ENCODE assay signal across 12 cellular contexts in genomic region chr13:41384749-41385503, GRCh38.
A peak's percentile ranks its signal among the peaks of the same experiment; 100 is the strongest.
DNase-seq lines count a peak whose midpoint lies in the region; ATAC-seq, FAIRE-seq and TF ChIP-seq lines count a peak whose summit lies in the region.
"Had no signal": no experiment of that assay in that cellular context is flagged by ENCODE, and none has a peak within 500 bp of the region (broad histone marks: within the 10 kb centered on the region; RNA-seq: fewer than 3 reads in every experiment).

No MANE protein-coding gene starts in this region.

- CTCF ChIA-PET in SK-N-SH (lab: Yijun Ruan, JAX) = interaction anchor here (0.6 to 1.1 kb wide), 10 partner anchors 13 to 1953 kb away, joined by 3 to 6 read pairs (median 3); no protein-coding TSS in a partner anchor

- H3K4me2 ChIP-seq in SK-N-SH = no peak overlapping the region

- H3K4me3 ChIP-seq in GM12865 (ENCODE audit: low read depth, low read length) = no peak overlapping the region
- H3K4me3 ChIP-seq in SK-N-SH (ENCODE audit: low read depth in 2 of 2, low read length in 1 of 2) = no peak overlapping the region
- H3K4me3 ChIP-seq: upper lobe of left lung had no signal

- TF ChIP-seq CTCF in GM12865 (IDR thresholded peaks at IDR 0.05; ENCODE audit: insufficient read depth, low read depth, low read length, missing control alignments) (peak; percentile 14), SK-N-SH (IDR thresholded peaks at IDR 0.05) (peak; percentile 60), foreskin keratinocyte (conservative IDR thresholded peaks at IDR 0.05) (peak; percentile 69)

- no peak overlapping the region for H3K27ac ChIP-seq in SK-N-SH (ENCODE audit: low read depth in 2 of 2, low read length in 1 of 2)
- H3K27ac ChIP-seq in foreskin keratinocyte = no peak overlapping the region
- H3K27ac ChIP-seq: upper lobe of left lung had no signal

- POLR2A ChIA-PET in SK-N-SH (lab: Yijun Ruan, JAX) = no interaction called here

- no peak for TF ChIP-seq POLR2A in GM18505 (IDR thresholded peaks at IDR 0.05; ENCODE audit: borderline replicate concordance, extremely low read depth, insufficient read depth, insufficient read length)

- peak; percentile 50 for TF ChIP-seq RAD21 in SK-N-SH (IDR thresholded peaks at IDR 0.05; ENCODE audit: low read length)

- ATAC-seq in foreskin keratinocyte = no peak
- no peak for ATAC-seq in GM19397 (IDR thresholded peaks at IDR 0.05; ENCODE audit: unreplicated experiment)
- ATAC-seq in HG03135 (IDR thresholded peaks at IDR 0.05; ENCODE audit: unreplicated experiment) = no peak
- ATAC-seq in GM18505 (IDR thresholded peaks at IDR 0.05; ENCODE audit: unreplicated experiment) = no peak

- H3K9me2 ChIP-seq in SK-N-SH = no peaks in the 10 kb centered on the region

- no peak overlapping the region for H3K9ac ChIP-seq in SK-N-SH

- H3K79me2 ChIP-seq in SK-N-SH (ENCODE audit: insufficient read depth) = no peaks in the 10 kb centered on the region

- DNase-seq in GM12865 (ENCODE audit: low read depth) (peak; percentile 11), SK-N-SH (no peak), foreskin keratinocyte (no peak), NCI-H345 (lab: John Stamatoyannopoulos, UW) (no peak)
- DNase-seq: activated naive CD4-positive, alpha-beta T cell treated with anti-CD3 and anti-CD28 coated beads, Interleukin-2, amount 10 ng/mL, durations not matched to agents 7 days and 5 days; DMS79 treated with DMSO at 0.1 percent for 48 hours; stimulated activated CD4-positive, alpha-beta T cell treated with anti-CD3 and anti-CD28 coated beads, Interleukin-12 subunit alpha, Interleukin-12 subunit beta, amount 100 ng/mL, for 4 hours had no signal

- H3K36me3 ChIP-seq in SK-N-SH (replicated peaks in 1 of 2; ENCODE audit: control insufficient read depth in 1 of 2, insufficient read depth in 2 of 2, low read length in 1 of 2) = no peaks in the 10 kb centered on the region
- H3K36me3 ChIP-seq: upper lobe of left lung had no signal

- WGBS in SK-N-SH (ENCODE audit: low lambda C conversion rate) = 87% methylated on average over 16 of the region's 20 CpGs

- H3F3A ChIP-seq in SK-N-SH (replicated peaks; ENCODE audit: insufficient read depth) = no peaks in the 10 kb centered on the region

- FAIRE-seq in A204.1 (lab: Jason Lieb, UNC) = peak; percentile 91

- no peak overlapping the region for H2AFZ ChIP-seq in SK-N-SH (ENCODE audit: low read depth)

- H3K27me3 ChIP-seq in SK-N-SH (ENCODE audit: insufficient read depth) (no peaks in the 10 kb centered on the region), foreskin keratinocyte (peaks cover 38% of the 10 kb centered on the region)
- H3K27me3 ChIP-seq: upper lobe of left lung had no signal

- no peak for TF ChIP-seq EP300 in SK-N-SH (IDR thresholded peaks at IDR 0.05; ENCODE audit: borderline replicate concordance in 1 of 2, low read depth in 1 of 2, low read length in 1 of 2)

- H4K20me1 ChIP-seq in SK-N-SH (ENCODE audit: insufficient read depth) = no peaks in the 10 kb centered on the region

- H3K9me3 ChIP-seq in SK-N-SH = no peaks in the 10 kb centered on the region
- H3K9me3 ChIP-seq: upper lobe of left lung had no signal

- H3K4me1 ChIP-seq in SK-N-SH (ENCODE audit: control insufficient read depth in 1 of 2, insufficient read depth in 2 of 2, low read depth in 1 of 2, low read length in 1 of 2) (no peaks in the 10 kb centered on the region; a peak in 1 of 4 replicates), foreskin keratinocyte (no peaks in the 10 kb centered on the region)
- H3K4me1 ChIP-seq: upper lobe of left lung had no signal

TF ChIP-seq in SK-N-SH, 30 proteins besides CTCF, POLR2A, EP300 and RAD21:
- TF ChIP-seq SMC3 (IDR thresholded peaks at IDR 0.05; ENCODE audit: low read depth, low read length) (0 out of 2 replicates have a peak, but pooled peaks have one; percentile 11), TAF1 (IDR thresholded peaks at IDR 0.05; ENCODE audit: borderline replicate concordance, low read depth, low read length) (no peak)

Comparison
In these comparisons a context has a peak if more than half of its experiments do, and no peak if none do; other contexts are left out.
1. CTCF ChIP-seq: peak in every context shown above with its lines; median percentile 69 in foreskin keratinocyte; 60 in SK-N-SH; 14 in GM12865.